Comparison of ENCODE assay signal across 29 cellular contexts in genomic region chr19:2139385-2140192, GRCh38. TPM values are rescaled to one million over a fixed set of nuclear protein-coding genes. Genes with fewer than 3 reads are reported as not detected.
A peak's percentile ranks its signal among the peaks of the same experiment; 100 is the strongest.
DNase-seq lines count a peak whose midpoint lies in the region; ATAC-seq, FAIRE-seq and TF ChIP-seq lines count a peak whose summit lies in the region.
"Had no signal": no experiment of that assay in that cellular context is flagged by ENCODE, and none has a peak within 500 bp of the region (broad histone marks: within the 10 kb centered on the region; RNA-seq: fewer than 3 reads in every experiment).

No MANE protein-coding gene starts in this region.

- no peak for TF ChIP-seq POLR2A in K562 (conservative IDR thresholded peaks at IDR 0.05)

- intact Hi-C loops in K562 (cut with micrococcal nuclease) = no loop called here

- H2BK15ac ChIP-seq in H9 (ENCODE audit: low read depth, low read length) = no peak overlapping the region

- H3K4me1 ChIP-seq in H9 (ENCODE audit: insufficient read depth, low read length) (no peaks in the 10 kb centered on the region), K562 (replicated peaks in 1 of 2; ENCODE audit: control insufficient read depth in 2 of 2, insufficient read depth in 2 of 2, low read length in 2 of 2) (peaks cover 0 to 33% of the 10 kb centered on the region in 2 experiments; a peak in 2 of 5 replicates), trophoblast cell (ENCODE audit: control insufficient read depth in 1 of 2, insufficient read depth in 2 of 2, low read length in 2 of 2) (no peaks in the 10 kb centered on the region)
- H3K4me1 ChIP-seq: Peyer's patch had no signal

- no peak overlapping the region for H3K56ac ChIP-seq in H9 (ENCODE audit: insufficient read length, low read depth, low read length)

- no peak overlapping the region for H3K18ac ChIP-seq in H9 (ENCODE audit: insufficient read length, low read depth, low read length)
- no peak overlapping the region for H3K18ac ChIP-seq in trophoblast cell (ENCODE audit: low read length)

- no peak overlapping the region; the same call in 1 of the 2 replicates for H3K14ac ChIP-seq in H9 (ENCODE audit: insufficient read depth, low read length)
- no peak overlapping the region for H3K14ac ChIP-seq in trophoblast cell (ENCODE audit: low read length)

- H3K4ac ChIP-seq in H9 (ENCODE audit: low read depth, low read length) = no peak overlapping the region
- H3K4ac ChIP-seq in trophoblast cell (ENCODE audit: low read depth, low read length) = peak overlapping the region; percentile 81

- H3K79me1 ChIP-seq in H9 (ENCODE audit: insufficient read depth, low read depth, low read length, poor library complexity, severe bottlenecking) (peaks cover 8% of the 10 kb centered on the region), trophoblast cell (ENCODE audit: low read length) (no peaks in the 10 kb centered on the region)

- no peak for TF ChIP-seq EP300 in K562 (IDR thresholded peaks at IDR 0.05; ENCODE audit: low read length)

- H2AFZ ChIP-seq in H9 (ENCODE audit: low read length) = no peak overlapping the region
- H2AFZ ChIP-seq in K562 (ENCODE audit: low read depth, low read length) = no peak overlapping the region
- no peak overlapping the region for H2AFZ ChIP-seq in trophoblast cell (ENCODE audit: insufficient read depth, low read length, poor library complexity)

- no peak for TF ChIP-seq CTCF in H9 (conservative IDR thresholded peaks at IDR 0.05)
- no peak for TF ChIP-seq CTCF in K562 (IDR thresholded peaks at IDR 0.05 in 2 of 3, conservative IDR thresholded peaks at IDR 0.05 in 1 of 3; ENCODE audit: insufficient read depth in 2 of 3, low read depth in 1 of 3, low read length in 3 of 3)
- no peak for TF ChIP-seq CTCF in GM10248 (IDR thresholded peaks at IDR 0.05; ENCODE audit: control extremely low read depth, extremely low read depth, low read depth, missing control alignments)

- H4K91ac ChIP-seq in H9 (ENCODE audit: insufficient read length, low read depth, low read length) (no peak overlapping the region), trophoblast cell (ENCODE audit: low read depth, low read length) (no peak overlapping the region)

- H3K27ac Mint-ChIP-seq in H9 = peak overlapping the region in 2 of 3 experiments; percentile 49 to 55; a peak in 2 of 7 replicates
- H3K27ac Mint-ChIP-seq: CD4-positive, alpha-beta memory T cell; effector memory CD8-positive, alpha-beta T cell had no signal

- no peak overlapping the region for H3K4me2 ChIP-seq in H9 (ENCODE audit: insufficient read depth, insufficient read length, low read length)
- no peak overlapping the region for H3K4me2 ChIP-seq in K562 (ENCODE audit: insufficient read depth, low read length)
- H3K4me2 ChIP-seq in trophoblast cell (ENCODE audit: low read length) = no peak overlapping the region
- H3K4me2 ChIP-seq: KMS-11 had no signal

- H3K4me1 Mint-ChIP-seq in H9 = 0 out of 4 replicates have a peak, but pooled peaks cover 0 to 2% of the 10 kb centered on the region in 2 experiments

- H3K27ac ChIP-seq in H9 (ENCODE audit: insufficient read length, low read depth, low read length) (no peak overlapping the region), K562 (ENCODE audit: extremely low read depth, low read depth, low read length) (no peak overlapping the region; the same call in 2 of the 3 replicates), trophoblast cell (ENCODE audit: low read depth, low read length) (no peak overlapping the region)
- H3K27ac ChIP-seq: KMS-11, Peyer's patch, skin epidermis, VCaP had no signal

- H3K9me3 Mint-ChIP-seq in H9 = no peaks in the 10 kb centered on the region
- H3K9me3 Mint-ChIP-seq: brain; CD4-positive, alpha-beta memory T cell; effector memory CD8-positive, alpha-beta T cell; naive B cell had no signal

- no peak overlapping the region for H4K5ac ChIP-seq in H9 (ENCODE audit: insufficient read length, low read depth, low read length)

- H2BK120ac ChIP-seq in H9 (ENCODE audit: low read depth, low read length, poor library complexity, severe bottlenecking) (no peak overlapping the region), trophoblast cell (ENCODE audit: insufficient read depth, low read length, poor library complexity) (no peak overlapping the region)

- no CpG with 5 or more reads among the region's 23 CpGs for WGBS in H9 (ENCODE audit: extremely low coverage, insufficient read length, low lambda C conversion rate)
- 95% methylated on average over 21 of the region's 23 CpGs for WGBS in K562 (ENCODE audit: insufficient coverage, low coverage, missing lambda C conversion rate)
- no CpG with 5 or more reads among the region's 23 CpGs for WGBS in trophoblast cell (ENCODE audit: extremely low coverage, insufficient coverage, insufficient read length)

- H3K23ac ChIP-seq in H9 (ENCODE audit: insufficient read length, low read depth, low read length) (no peak overlapping the region), trophoblast cell (ENCODE audit: low read length) (no peak overlapping the region)

- H2BK20ac ChIP-seq in H9 (ENCODE audit: low read depth, low read length, poor library complexity, severe bottlenecking) = no peak overlapping the region

- H3K27me3 ChIP-seq in H9 (ENCODE audit: insufficient read depth, low read length) = no peaks in the 10 kb centered on the region
- H3K27me3 ChIP-seq in K562 (ENCODE audit: control insufficient read depth in 2 of 2, insufficient read depth in 2 of 2, low read length in 2 of 2) = no peaks in the 10 kb centered on the region
- H3K27me3 ChIP-seq in trophoblast cell (ENCODE audit: insufficient read depth, low read length) = no peaks in the 10 kb centered on the region
- H3K27me3 ChIP-seq: Peyer's patch had no signal

- no peak for TF ChIP-seq RAD21 in K562 (CRISPR knock-in tag; conservative IDR thresholded peaks at IDR 0.05 in 1 of 2, IDR thresholded peaks at IDR 0.05 in 1 of 2)

- no peak for ATAC-seq in K562
- ATAC-seq: effector memory CD8-positive, alpha-beta T cell; T-helper 17 cell had no signal

- BruUV-seq in K562 (replicated peaks; lab: Mats Ljungman, UMichigan) = no TSS peak

- H3K9me1 ChIP-seq in K562 (ENCODE audit: control insufficient read depth, insufficient read depth, low read length) = no peaks in the 10 kb centered on the region

- no peaks in the 10 kb centered on the region for H3K27me3 Mint-ChIP-seq in H9 (ENCODE audit: low read depth)
- H3K27me3 Mint-ChIP-seq: brain; CD4-positive, alpha-beta memory T cell; effector memory CD8-positive, alpha-beta T cell; naive B cell; T-helper 17 cell had no signal

- no peak for FAIRE-seq in K562 (lab: Jason Lieb, UNC)
- FAIRE-seq in HTR-8/SVneo (lab: Jason Lieb, UNC) = no peak
- FAIRE-seq: colon, GM12891 had no signal

- no peak overlapping the region for H3K4me3 Mint-ChIP-seq in H9
- H3K4me3 Mint-ChIP-seq: CD4-positive, alpha-beta memory T cell; effector memory CD8-positive, alpha-beta T cell; T-helper 17 cell had no signal

- no peak overlapping the region for H2AK5ac ChIP-seq in H9 (ENCODE audit: insufficient read length, low read length)
- H2AK5ac ChIP-seq in trophoblast cell (ENCODE audit: low read length) = no peak overlapping the region

- no peak overlapping the region for H3T11ph ChIP-seq in H9 (ENCODE audit: low read length)

- no peak overlapping the region for H2BK12ac ChIP-seq in H9 (ENCODE audit: insufficient read length, low read depth, low read length)
- no peak overlapping the region for H2BK12ac ChIP-seq in trophoblast cell (ENCODE audit: low read length)

- no peak overlapping the region for H3K9ac ChIP-seq in H9 (ENCODE audit: extremely low read depth, insufficient read length, low read length)
- peak overlapping the region in 1 of 2 experiments; percentile 64; a peak in 2 of 4 replicates for H3K9ac ChIP-seq in K562 (ENCODE audit: insufficient read depth in 1 of 2, low read depth in 2 of 2, low read length in 2 of 2)
- H3K9ac ChIP-seq in trophoblast cell (ENCODE audit: low read length) = no peak overlapping the region
- H3K9ac ChIP-seq: KMS-11 had no signal

- CTCF ChIA-PET in K562 (lab: Yijun Ruan, JAX; ENCODE audit: low intra/inter-chr PET ratio) = no interaction called here
- CTCF ChIA-PET in GM10248 (lab: Yijun Ruan, JAX) = interaction anchor here (1.6 kb wide), 1 partner anchor 16 kb away, joined by 5 read pairs; no protein-coding TSS in a partner anchor

- no peaks in the 10 kb centered on the region for H3K23me2 ChIP-seq in H9 (ENCODE audit: insufficient read length, low read depth, low read length, poor library complexity, severe bottlenecking)

- peaks cover 63% of the 10 kb centered on the region; the same call in 2 of the 3 replicates for H3K36me3 ChIP-seq in K562 (ENCODE audit: control insufficient read depth, insufficient read depth, low read length)
- H3K36me3 ChIP-seq in trophoblast cell (ENCODE audit: control insufficient read depth in 1 of 2, insufficient read depth in 2 of 2, low read length in 2 of 2) = peaks cover 45 to 51% of the 10 kb centered on the region in 2 experiments

- no peak overlapping the region for H3K4me3 ChIP-seq in K562
- no peak overlapping the region for H3K4me3 ChIP-seq in trophoblast cell (ENCODE audit: low read depth, low read length)
- H3K4me3 ChIP-seq: Peyer's patch, skin epidermis had no signal

- H4K12ac ChIP-seq in trophoblast cell (ENCODE audit: low read depth, low read length) = no peak overlapping the region

- H3K9me3 ChIP-seq in H9 (ENCODE audit: control insufficient read depth, low read depth, low read length) = no peaks in the 10 kb centered on the region
- no peaks in the 10 kb centered on the region for H3K9me3 ChIP-seq in K562 (replicated peaks; ENCODE audit: control insufficient read depth, insufficient read depth, low read depth, low read length)
- H3K9me3 ChIP-seq in trophoblast cell (ENCODE audit: insufficient read depth, low read depth, low read length) = peaks cover 1% of the 10 kb centered on the region
- H3K9me3 ChIP-seq: Peyer's patch had no signal

- no peak overlapping the region for H4K8ac ChIP-seq in H9 (replicated peaks; ENCODE audit: insufficient read length, low read depth, low read length)
- no peak overlapping the region for H4K8ac ChIP-seq in trophoblast cell (ENCODE audit: low read depth, low read length)

- no peak for DNase-seq in H9
- DNase-seq in K562 (ENCODE audit: extremely low read depth in 1 of 4, low spot score in 3 of 4) = no peak
- no peak for DNase-seq in trophoblast cell
- no peak for DNase-seq in GM10248 (ENCODE audit: extremely low spot score)
- DNase-seq in occipital lobe (lab: John Stamatoyannopoulos, UW) = no peak
- no peak for DNase-seq in HTR-8/SVneo (ENCODE audit: insufficient read length, low spot score)
- DNase-seq: activated CD4-positive, alpha-beta T cell treated with anti-CD3 and anti-CD28 coated beads, Interleukin-2, amount 50 U/mL, for 1 hour; activated CD8-positive, alpha-beta memory T cell treated with anti-CD3 and anti-CD28 coated beads, Interleukin-2, amount 50 U/mL, for 48 hours; activated gamma-delta T cell; CD4-positive, alpha-beta memory T cell; effector memory CD8-positive, alpha-beta T cell; H7; kidney glomerular epithelial cell; mammary epithelial cell; MV-4-11; naive B cell; NCI-H1694; NCI-H510A treated with DMSO at 0.1 percent for 48 hours; Peyer's patch; posterior cingulate gyrus; stimulated activated CD4-positive, alpha-beta T cell treated with anti-CD3 and anti-CD28 coated beads, Interleukin-2, amount 100 ng/mL, for 24 hours; stimulated activated naive CD4-positive, alpha-beta T cell treated with Interleukin-2 at 50 U/mL for 16 hours; T-helper 17 cell had no signal

- no peaks in the 10 kb centered on the region for H4K20me1 ChIP-seq in H9 (ENCODE audit: control insufficient read depth, insufficient read depth, insufficient read length)
- H4K20me1 ChIP-seq in K562 (replicated peaks; ENCODE audit: control insufficient read depth, insufficient read depth, low read length) = no peaks in the 10 kb centered on the region

- peaks cover 17 to 56% (median 39%) of the 10 kb centered on the region in 3 experiments for H3K36me3 Mint-ChIP-seq in H9 (ENCODE audit: insufficient read depth in 1 of 3, low read depth in 3 of 3)
- H3K36me3 Mint-ChIP-seq: naive B cell had no signal

- in situ Hi-C loops in K562 (cut with MboI) = no loop called here

- H3K79me2 ChIP-seq in H9 (ENCODE audit: insufficient read depth, low read length) = peaks cover 25% of the 10 kb centered on the region; the same call in 1 of the 2 replicates
- H3K79me2 ChIP-seq in K562 (ENCODE audit: control insufficient read depth, insufficient read depth, low read length) = peaks cover 50% of the 10 kb centered on the region
- H3K79me2 ChIP-seq in trophoblast cell (ENCODE audit: control insufficient read depth, insufficient read depth, low read length, poor library complexity) = peaks cover 14% of the 10 kb centered on the region

- H2BK5ac ChIP-seq in H9 (ENCODE audit: insufficient read length, low read length) = no peak overlapping the region
- no peak overlapping the region for H2BK5ac ChIP-seq in trophoblast cell (ENCODE audit: low read depth, low read length, poor library complexity)

- POLR2A ChIA-PET in K562 (lab: Yijun Ruan, JAX) (no interaction called here), GM10248 (lab: Yijun Ruan, JAX) (no interaction called here)

RNA-seq across cellular contexts. Expression of gene AP3D1, which starts 11.8 kb away (rescaled TPM):
- total RNA-seq in H9 (2021) (142 and 147 TPM in 2 replicates), K562 (2014; rRNA removed) (52.0 and 68.7 TPM in 2 replicates), K562 (2014; rRNA removed; fragmentation: Illumina TruSeq; extraction: Trizol) (23.3 and 28.0 TPM in 2 replicates), K562 (2015; rRNA removed; fragmentation: Illumina TruSeq; extraction: Trizol) (35.9 and 36.9 TPM in 2 replicates), K562 (2021) (72.3 and 86.1 TPM in 2 replicates), occipital lobe (64.3 TPM)
- 129 and 304 TPM in 2 replicates for total RNA-seq in K562 (2011; cell fraction: chromatin; rRNA removed; ENCODE audit: low replicate concordance)
- total RNA-seq in K562 (2011; cell fraction: nucleolus; rRNA removed) = 133 and 146 TPM in 2 replicates
- total RNA-seq in K562 (2011; cell fraction: nucleoplasm; rRNA removed) = 118 and 124 TPM in 2 replicates
- polyA plus RNA-seq in K562 (2011; rRNA removed) (34.9 and 55.0 TPM in 2 replicates), K562 (2014; fragmentation: Illumina TruSeq; extraction: Trizol) (82.1 and 90.4 TPM in 2 replicates), K562 (2014; fragmentation: Nextera tagmentation; extraction: Ambion mirVana) (1 to 10 TPM; 1.2 to 1.6 TPM), K562 (2014; rRNA removed) (47.5 and 48.7 TPM in 2 replicates)
- polyA plus RNA-seq in K562 (2011; cell fraction: cytosol; rRNA removed) = 49.2 and 58.1 TPM in 2 replicates
- polyA plus RNA-seq in K562 (2011; cell fraction: nucleus; rRNA removed) = 226 and 232 TPM in 2 replicates
- 95.5 and 117 TPM in 2 replicates for polyA plus RNA-seq in K562 (2012)
- 42.6 and 42.8 TPM in 2 replicates for polyA minus RNA-seq in K562 (2011; rRNA and poly(A)+ RNA removed)
- polyA minus RNA-seq in K562 (2011; cell fraction: cytosol; rRNA and poly(A)+ RNA removed) = 69.3 and 76.0 TPM in 2 replicates
- polyA minus RNA-seq in K562 (2011; cell fraction: nucleus; rRNA and poly(A)+ RNA removed) = 40.8 and 59.9 TPM in 2 replicates
- 96.9 and 101 TPM in 2 replicates for polyA plus RNA-seq in trophoblast cell (2013)

RNA-seq across cellular contexts. Expression of gene DOT1L, which starts 24.1 kb away (rescaled TPM):
- total RNA-seq in H9 (2021) (78.5 and 81.6 TPM in 2 replicates), K562 (2014; rRNA removed) (12.7 and 18.7 TPM in 2 replicates), K562 (2014; rRNA removed; fragmentation: Illumina TruSeq; extraction: Trizol) (10.0 and 10.5 TPM in 2 replicates), K562 (2015; rRNA removed; fragmentation: Illumina TruSeq; extraction: Trizol) (7.0 and 8.4 TPM in 2 replicates), K562 (2021) (66.2 and 66.5 TPM in 2 replicates), occipital lobe (4.7 TPM)
- total RNA-seq in K562 (2011; cell fraction: chromatin; rRNA removed; ENCODE audit: low replicate concordance) = 129 and 244 TPM in 2 replicates
- 98.9 and 104 TPM in 2 replicates for total RNA-seq in K562 (2011; cell fraction: nucleolus; rRNA removed)
- 68.3 and 74.5 TPM in 2 replicates for total RNA-seq in K562 (2011; cell fraction: nucleoplasm; rRNA removed)
- polyA plus RNA-seq in K562 (2011; rRNA removed) (5.7 and 8.6 TPM in 2 replicates), K562 (2014; fragmentation: Illumina TruSeq; extraction: Trizol) (15.1 and 16.2 TPM in 2 replicates), K562 (2014; fragmentation: Nextera tagmentation; extraction: Ambion mirVana) (under 1 TPM; 0.32 to 0.51 TPM), K562 (2014; rRNA removed) (21.2 and 24.8 TPM in 2 replicates)
- polyA plus RNA-seq in K562 (2011; cell fraction: cytosol; rRNA removed) = 4.8 and 11.5 TPM in 2 replicates
- polyA plus RNA-seq in K562 (2011; cell fraction: nucleus; rRNA removed) = 35.2 and 71.1 TPM in 2 replicates
- polyA plus RNA-seq in K562 (2012) = 25.0 and 27.8 TPM in 2 replicates
- polyA minus RNA-seq in K562 (2011; rRNA and poly(A)+ RNA removed) = 14.5 and 24.1 TPM in 2 replicates
- 23.7 and 36.0 TPM in 2 replicates for polyA minus RNA-seq in K562 (2011; cell fraction: cytosol; rRNA and poly(A)+ RNA removed)
- 17.9 and 27.9 TPM in 2 replicates for polyA minus RNA-seq in K562 (2011; cell fraction: nucleus; rRNA and poly(A)+ RNA removed)
- polyA plus RNA-seq in trophoblast cell (2013) = 18.1 and 18.3 TPM in 2 replicates

RNA-seq across cellular contexts. Expression of gene IZUMO4, which starts 42.9 kb away (rescaled TPM):
- total RNA-seq in H9 (2021) (2.1 and 3.0 TPM in 2 replicates), K562 (2014; rRNA removed) (0.94 and 1.2 TPM in 2 replicates), K562 (2014; rRNA removed; fragmentation: Illumina TruSeq; extraction: Trizol) (0.25 and 0.48 TPM in 2 replicates), K562 (2015; rRNA removed; fragmentation: Illumina TruSeq; extraction: Trizol) (0.53 and 0.72 TPM in 2 replicates), K562 (2021) (1.6 TPM in 2 replicates), occipital lobe (2.2 TPM)
- 6.2 and 19.6 TPM in 2 replicates for total RNA-seq in K562 (2011; cell fraction: chromatin; rRNA removed; ENCODE audit: low replicate concordance)
- 14.0 and 17.2 TPM in 2 replicates for total RNA-seq in K562 (2011; cell fraction: nucleolus; rRNA removed)
- 8.0 and 12.0 TPM in 2 replicates for total RNA-seq in K562 (2011; cell fraction: nucleoplasm; rRNA removed)
- polyA plus RNA-seq in K562 (2011; rRNA removed) (2.6 and 9.3 TPM in 2 replicates), K562 (2014; fragmentation: Illumina TruSeq; extraction: Trizol) (0.78 and 1.4 TPM in 2 replicates), K562 (2014; fragmentation: Nextera tagmentation; extraction: Ambion mirVana) (under 1 TPM; 0.07 to 0.13 TPM), K562 (2014; rRNA removed) (1.6 and 3.9 TPM in 2 replicates)
- 3.7 and 5.5 TPM in 2 replicates for polyA plus RNA-seq in K562 (2011; cell fraction: cytosol; rRNA removed)
- polyA plus RNA-seq in K562 (2011; cell fraction: nucleus; rRNA removed) = 59.2 and 77.4 TPM in 2 replicates
- polyA plus RNA-seq in K562 (2012) = 2.1 and 5.9 TPM in 2 replicates
- 0.60 and 0.74 TPM in 2 replicates for polyA minus RNA-seq in K562 (2011; rRNA and poly(A)+ RNA removed)
- not detected in 2 replicates for polyA minus RNA-seq in K562 (2011; cell fraction: cytosol; rRNA and poly(A)+ RNA removed)
- polyA minus RNA-seq in K562 (2011; cell fraction: nucleus; rRNA and poly(A)+ RNA removed) = 5.4 and 8.3 TPM in 2 replicates
- 1.2 and 1.5 TPM in 2 replicates for polyA plus RNA-seq in trophoblast cell (2013)

RNA-seq across cellular contexts. Expression of gene MOB3A, which starts 43.5 kb away (rescaled TPM):
- total RNA-seq in H9 (2021) (11.5 and 13.3 TPM in 2 replicates), K562 (2014; rRNA removed) (6.0 TPM in 2 replicates), K562 (2014; rRNA removed; fragmentation: Illumina TruSeq; extraction: Trizol) (2.6 and 2.7 TPM in 2 replicates), K562 (2015; rRNA removed; fragmentation: Illumina TruSeq; extraction: Trizol) (5.4 and 5.8 TPM in 2 replicates), K562 (2021) (20.5 and 24.1 TPM in 2 replicates), occipital lobe (14.2 TPM)
- total RNA-seq in K562 (2011; cell fraction: chromatin; rRNA removed; ENCODE audit: low replicate concordance) = 14.5 and 31.8 TPM in 2 replicates
- total RNA-seq in K562 (2011; cell fraction: nucleolus; rRNA removed) = 13.9 and 14.7 TPM in 2 replicates
- total RNA-seq in K562 (2011; cell fraction: nucleoplasm; rRNA removed) = 13.0 and 13.8 TPM in 2 replicates
- polyA plus RNA-seq in K562 (2011; rRNA removed) (10.9 and 24.8 TPM in 2 replicates), K562 (2014; fragmentation: Illumina TruSeq; extraction: Trizol) (11.9 and 12.0 TPM in 2 replicates), K562 (2014; fragmentation: Nextera tagmentation; extraction: Ambion mirVana) (1 to 10 TPM; 1.1 to 2.2 TPM), K562 (2014; rRNA removed) (8.2 and 10.3 TPM in 2 replicates)
- 30.7 and 31.8 TPM in 2 replicates for polyA plus RNA-seq in K562 (2011; cell fraction: cytosol; rRNA removed)
- 10.5 and 12.5 TPM in 2 replicates for polyA plus RNA-seq in K562 (2011; cell fraction: nucleus; rRNA removed)
- 10.9 and 12.9 TPM in 2 replicates for polyA plus RNA-seq in K562 (2012)
- polyA minus RNA-seq in K562 (2011; rRNA and poly(A)+ RNA removed) = 10.3 and 10.6 TPM in 2 replicates
- polyA minus RNA-seq in K562 (2011; cell fraction: cytosol; rRNA and poly(A)+ RNA removed) = 26.8 and 37.9 TPM in 2 replicates
- 3.9 and 8.2 TPM in 2 replicates for polyA minus RNA-seq in K562 (2011; cell fraction: nucleus; rRNA and poly(A)+ RNA removed)
- 34.5 and 34.8 TPM in 2 replicates for polyA plus RNA-seq in trophoblast cell (2013)
